21 cellular contexts compared by ENCODE assay signal in the genomic region with DNA sequence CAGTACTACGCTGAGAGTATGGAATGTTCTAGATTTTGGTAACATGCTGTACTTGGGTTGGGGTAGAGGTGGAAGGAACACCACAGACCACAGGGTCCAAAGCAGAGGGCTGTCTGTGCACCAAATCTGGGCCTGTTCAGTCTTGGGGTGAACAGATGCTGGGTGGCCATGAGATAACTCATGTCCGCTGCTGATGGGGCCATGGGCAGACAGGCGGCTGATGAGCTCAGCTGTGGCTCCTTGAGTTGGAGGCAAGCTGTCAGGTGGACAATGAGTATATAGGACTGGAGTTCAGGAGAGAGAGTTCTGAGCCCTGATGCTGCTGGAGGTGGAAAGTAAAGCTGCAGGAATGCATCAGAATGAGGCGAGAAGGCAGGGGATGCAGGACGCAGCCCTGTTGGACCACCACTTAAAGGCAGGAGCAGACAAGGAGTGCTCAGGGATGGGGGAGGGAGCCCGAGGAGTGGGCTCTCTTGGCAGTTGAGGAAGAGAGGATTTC. TPM values are rescaled to one million over a fixed set of nuclear protein-coding genes. Genes with fewer than 3 reads are reported as not detected.
DNase-seq lines count a peak whose midpoint lies in the region; ATAC-seq and TF ChIP-seq lines count a peak whose summit lies in the region.
"Had no signal": no experiment of that assay in that cellular context is flagged by ENCODE, and none has a peak within 500 bp of the region (broad histone marks: within the 10 kb centered on the region; RNA-seq: fewer than 3 reads in every experiment).

No MANE protein-coding gene starts in this region.

- no peaks in the 10 kb centered on the region for H3K79me2 ChIP-seq in osteoblast (ENCODE audit: insufficient read depth, low read length)

- H3K4me1 ChIP-seq in osteoblast (ENCODE audit: insufficient read depth, low read length): peaks cover 25% of the 10 kb centered on the region
- peaks cover 55% of the 10 kb centered on the region for H3K4me1 ChIP-seq in psoas muscle

- H3K9me3 Mint-ChIP-seq in activated naive CD8-positive, alpha-beta T cell treated with anti-CD3 and anti-CD28 coated beads, Interleukin-2, amount 10 ng/mL, durations not matched to agents 7 days and 5 days: no peaks in the 10 kb centered on the region
- H3K9me3 Mint-ChIP-seq in activated naive CD8-positive, alpha-beta T cell treated with anti-CD3 and anti-CD28 coated beads for 36 hours: no peaks in the 10 kb centered on the region
- H3K9me3 Mint-ChIP-seq: CD8-positive, alpha-beta T cell had no signal

- peaks cover 10% of the 10 kb centered on the region for H4K20me1 ChIP-seq in osteoblast (ENCODE audit: insufficient read depth, low read length)

- intact Hi-C loops in psoas muscle (cut with DNase I): loop anchor here in 1 of 2 donors (2.0 kb wide), 1 partner anchor 37 kb away; no protein-coding TSS in a partner anchor

- TF ChIP-seq CTCF in osteoblast (IDR thresholded peaks at IDR 0.05; ENCODE audit: extremely low read depth, low read depth, low read length) (no peak), psoas muscle (IDR thresholded peaks at IDR 0.05) (no peak)

- no peak overlapping the region for H3K4me3 ChIP-seq in osteoblast (ENCODE audit: insufficient read depth, low read length)
- no peak overlapping the region for H3K4me3 ChIP-seq in psoas muscle
- H3K4me3 ChIP-seq: A549 had no signal

- 91 to 92% (median 92%) methylated on average over 6 of the region's 6 CpGs for WGBS in psoas muscle, 3 donors

- H3K27me3 Mint-ChIP-seq in activated naive CD8-positive, alpha-beta T cell treated with anti-CD3 and anti-CD28 coated beads, Interleukin-2, amount 10 ng/mL, durations not matched to agents 7 days and 5 days: peaks cover 34% of the 10 kb centered on the region
- H3K27me3 Mint-ChIP-seq in activated naive CD8-positive, alpha-beta T cell treated with anti-CD3 and anti-CD28 coated beads for 36 hours: peaks cover 33% of the 10 kb centered on the region

- H3K36me3 ChIP-seq in osteoblast (ENCODE audit: insufficient read depth, low read length) (no peaks in the 10 kb centered on the region), psoas muscle (ENCODE audit: insufficient read depth in 1 of 2, low read depth in 1 of 2) (no peaks in the 10 kb centered on the region)

- DNase-seq in activated naive CD8-positive, alpha-beta T cell treated with anti-CD3 and anti-CD28 coated beads, Interleukin-2, amount 10 ng/mL, durations not matched to agents 7 days and 5 days: peak; percentile 20
- no peak for DNase-seq in activated naive CD8-positive, alpha-beta T cell treated with anti-CD3 and anti-CD28 coated beads for 36 hours
- peak; percentile 1 for DNase-seq in germinal center (ENCODE audit: low spot score)
- DNase-seq in osteoblast (ENCODE audit: insufficient read length, low spot score, missing footprints): peak; percentile 58
- DNase-seq in globus pallidus (ENCODE audit: low spot score): no peak
- DNase-seq in stimulated activated CD4-positive, alpha-beta T cell treated with anti-CD3 and anti-CD28 coated beads, Interleukin-15, amount 100 ng/mL, for 24 hours: no peak
- DNase-seq in psoas muscle: no peak
- DNase-seq: Calu3; CD8-positive, alpha-beta T cell; HCEC 1CT; NCI-H146; NCI-H2029 treated with DMSO at 0.1 percent for 48 hours; NCI-H2171; NCI-H526; PC-3; RPMI8226; SHP77 treated with DMSO at 0.1 percent for 48 hours had no signal

- H3K27ac ChIP-seq in osteoblast (ENCODE audit: low read depth, low read length) (no peak overlapping the region), psoas muscle (no peak overlapping the region)
- H3K27ac ChIP-seq: A549 had no signal

- H3K27ac Mint-ChIP-seq in activated naive CD8-positive, alpha-beta T cell treated with anti-CD3 and anti-CD28 coated beads, Interleukin-2, amount 10 ng/mL, durations not matched to agents 7 days and 5 days: no peak overlapping the region
- H3K27ac Mint-ChIP-seq in activated naive CD8-positive, alpha-beta T cell treated with anti-CD3 and anti-CD28 coated beads for 36 hours: no peak overlapping the region
- H3K27ac Mint-ChIP-seq: CD8-positive, alpha-beta T cell had no signal

- peaks cover 15% of the 10 kb centered on the region for H3K27me3 ChIP-seq in osteoblast (ENCODE audit: insufficient read depth, low read length)
- no peaks in the 10 kb centered on the region for H3K27me3 ChIP-seq in psoas muscle (ENCODE audit: insufficient read depth in 3 of 3, low read length in 2 of 3)

- no peak overlapping the region for H2AFZ ChIP-seq in osteoblast (ENCODE audit: low read length)

- ATAC-seq in activated naive CD8-positive, alpha-beta T cell treated with anti-CD3 and anti-CD28 coated beads, Interleukin-2, amount 10 ng/mL, durations not matched to agents 7 days and 5 days (ENCODE audit: low read depth): no peak
- ATAC-seq in HG02759 (IDR thresholded peaks at IDR 0.05; ENCODE audit: unreplicated experiment): no peak
- no peak for ATAC-seq in psoas muscle
- ATAC-seq: A549; CD8-positive, alpha-beta T cell had no signal

- H3K9me3 ChIP-seq in osteoblast (ENCODE audit: low read depth, low read length) (no peaks in the 10 kb centered on the region), psoas muscle (no peaks in the 10 kb centered on the region)
- H3K9me3 ChIP-seq: A549 had no signal

- POLR2A ChIA-PET in activated naive CD8-positive, alpha-beta T cell treated with anti-CD3 and anti-CD28 coated beads, Interleukin-2, amount 10 ng/mL, durations not matched to agents 7 days and 5 days (lab: Charles Lee): interaction anchor here (4.8 kb wide), 1 partner anchor 60 kb away, joined by 30 read pairs; no protein-coding TSS in a partner anchor

- H3K4me2 ChIP-seq in osteoblast (ENCODE audit: insufficient read depth, low read length): no peak overlapping the region
- H3K4me2 ChIP-seq: A549 had no signal

- no peaks in the 10 kb centered on the region for H3K36me3 Mint-ChIP-seq in activated naive CD8-positive, alpha-beta T cell treated with anti-CD3 and anti-CD28 coated beads, Interleukin-2, amount 10 ng/mL, durations not matched to agents 7 days and 5 days
- H3K36me3 Mint-ChIP-seq in activated naive CD8-positive, alpha-beta T cell treated with anti-CD3 and anti-CD28 coated beads for 36 hours: no peaks in the 10 kb centered on the region
- H3K36me3 Mint-ChIP-seq: CD8-positive, alpha-beta T cell had no signal

- H3K4me1 Mint-ChIP-seq in activated naive CD8-positive, alpha-beta T cell treated with anti-CD3 and anti-CD28 coated beads, Interleukin-2, amount 10 ng/mL, durations not matched to agents 7 days and 5 days: peaks cover 8% of the 10 kb centered on the region
- H3K4me1 Mint-ChIP-seq in activated naive CD8-positive, alpha-beta T cell treated with anti-CD3 and anti-CD28 coated beads for 36 hours: peaks cover 9% of the 10 kb centered on the region

- no peak overlapping the region for H3K4me3 Mint-ChIP-seq in activated naive CD8-positive, alpha-beta T cell treated with anti-CD3 and anti-CD28 coated beads, Interleukin-2, amount 10 ng/mL, durations not matched to agents 7 days and 5 days
- H3K4me3 Mint-ChIP-seq in activated naive CD8-positive, alpha-beta T cell treated with anti-CD3 and anti-CD28 coated beads for 36 hours: no peak overlapping the region
- H3K4me3 Mint-ChIP-seq: CD8-positive, alpha-beta T cell had no signal

RNA-seq across cellular contexts. Expression of gene SMIM41, which starts 6.2 kb away (rescaled TPM):
- total RNA-seq in activated naive CD8-positive, alpha-beta T cell treated with anti-CD3 and anti-CD28 coated beads, Interleukin-2, amount 10 ng/mL, durations not matched to agents 7 days and 5 days: not detected
- not detected for total RNA-seq in activated naive CD8-positive, alpha-beta T cell treated with anti-CD3 and anti-CD28 coated beads for 36 hours
- under 0.01 TPM in 1 of 2 replicates, not detected in the other for total RNA-seq in osteoblast
- total RNA-seq in psoas muscle: under 1 TPM in 2 of 4 donors, not detected in 2; 0.16 to 0.32 TPM
- polyA plus RNA-seq in psoas muscle: under 1 TPM in 1 of 3 donors, not detected in 2; 0.20 TPM
- total RNA-seq: Calu3, LHCN-M2, PC-3 had no signal
- polyA plus RNA-seq: A549, BJ had no signal

RNA-seq across cellular contexts. Expression of gene ATG101, which starts 16.0 kb away (rescaled TPM):
- total RNA-seq in activated naive CD8-positive, alpha-beta T cell treated with anti-CD3 and anti-CD28 coated beads, Interleukin-2, amount 10 ng/mL, durations not matched to agents 7 days and 5 days: 10 to 100 TPM; 25.2 to 28.8 TPM
- total RNA-seq in activated naive CD8-positive, alpha-beta T cell treated with anti-CD3 and anti-CD28 coated beads for 36 hours: 10 to 100 TPM; 39.8 to 41.2 TPM
- total RNA-seq in osteoblast (49.5 and 64.4 TPM in 2 replicates), psoas muscle (10 to 100 TPM; 25.1 to 35.3 (median 26.5) TPM)
- 100 to 1,000 TPM in 1 of 3 donors, 10 to 100 TPM in 2; 39.5 to 154 (median 90.0) TPM for polyA plus RNA-seq in psoas muscle

RNA-seq across cellular contexts. Expression of gene NR4A1, which starts 34.5 kb away (rescaled TPM):
- total RNA-seq in activated naive CD8-positive, alpha-beta T cell treated with anti-CD3 and anti-CD28 coated beads, Interleukin-2, amount 10 ng/mL, durations not matched to agents 7 days and 5 days: 1 to 10 TPM; 8.6 to 8.8 TPM
- total RNA-seq in activated naive CD8-positive, alpha-beta T cell treated with anti-CD3 and anti-CD28 coated beads for 36 hours: 10 to 100 TPM; 88.0 to 92.6 TPM
- total RNA-seq in osteoblast (3.3 and 3.5 TPM in 2 replicates), psoas muscle (10 to 100 TPM; 17.5 to 92.8 (median 56.9) TPM)
- 10 to 100 TPM; 35.5 to 74.0 (median 50.2) TPM for polyA plus RNA-seq in psoas muscle

Comparison
In these comparisons a context has a peak if more than half of its experiments do, and no peak if none do; other contexts are left out.
1. DNase-seq: peak in activated naive CD8-positive, alpha-beta T cell treated with anti-CD3 and anti-CD28 coated beads, Interleukin-2, amount 10 ng/mL, durations not matched to agents 7 days and 5 days (single experiment), germinal center (single experiment) and osteoblast (single experiment); none in activated naive CD8-positive, alpha-beta T cell treated with anti-CD3 and anti-CD28 coated beads for 36 hours (single experiment), globus pallidus (single experiment), stimulated activated CD4-positive, alpha-beta T cell treated with anti-CD3 and anti-CD28 coated beads, Interleukin-15, amount 100 ng/mL, for 24 hours (single experiment) and psoas muscle (0 of 2).